In the genomic region with DNA sequence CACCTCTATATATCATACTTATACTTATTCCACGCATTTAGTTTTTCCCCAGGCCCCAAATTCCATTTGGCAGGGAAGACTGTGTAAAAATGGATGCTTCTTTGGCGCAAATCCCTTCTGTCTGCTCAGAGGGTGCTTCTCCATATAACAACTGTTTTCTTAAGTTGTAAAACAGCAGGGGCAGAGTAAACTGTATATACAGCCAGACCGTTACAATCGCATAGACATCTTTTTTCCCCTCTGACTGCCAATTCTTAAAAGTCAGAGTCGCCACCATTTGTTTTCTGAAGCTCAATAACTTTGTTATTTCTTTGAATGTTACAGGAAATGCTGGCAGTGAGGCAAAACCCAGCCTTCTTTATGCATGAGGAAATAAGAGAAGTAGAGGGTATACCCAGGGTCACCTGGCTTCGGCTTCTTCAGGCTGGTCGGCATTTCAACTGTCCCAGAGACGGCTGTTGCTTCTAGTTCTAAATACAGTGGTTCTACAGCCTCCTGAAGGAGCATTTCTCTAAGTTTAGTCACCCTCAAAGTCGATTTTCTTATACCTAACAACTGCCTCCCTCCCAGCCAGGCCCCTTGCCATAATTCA, we compare ENCODE assay signal across 23 cellular contexts.
DNase-seq lines count a peak whose midpoint lies in the region; ATAC-seq and TF ChIP-seq lines count a peak whose summit lies in the region.
"Had no signal": no experiment of that assay in that cellular context is flagged by ENCODE, and none has a peak within 500 bp of the region (broad histone marks: within the 10 kb centered on the region; RNA-seq: fewer than 3 reads in every experiment).

No MANE protein-coding gene starts in this region.

- H3K9me3 Mint-ChIP-seq in T-helper 2 cell treated with Interferon-gamma antibody and Interleukin-4, amounts not matched to agents 5 μg/mL and 100 μg/mL, for 36 hours = no peaks in the 10 kb centered on the region
- H3K9me3 Mint-ChIP-seq in IgD-negative memory B cell (no peaks in the 10 kb centered on the region), endodermal cell (no peaks in the 10 kb centered on the region)
- no peaks in the 10 kb centered on the region for H3K9me3 Mint-ChIP-seq in stimulated activated effector memory CD8-positive, alpha-beta T cell treated with anti-CD3 and anti-CD28 coated beads, Interleukin-12 subunit alpha, Interleukin-12 subunit beta, amount 100 ng/mL, for 72 hours
- H3K9me3 Mint-ChIP-seq: activated CD4-positive, alpha-beta T cell treated with anti-CD3 and anti-CD28 coated beads, Interleukin-2, amount 10 ng/mL, durations not matched to agents 24 days and 14 days; stimulated activated naive CD8-positive, alpha-beta T cell treated with anti-CD3 and anti-CD28 coated beads, Interleukin-15, Interleukin-2, amounts not matched to agents 100 ng/mL and 50 ng/mL, for 24 hours; type B pancreatic cell had no signal

- peak overlapping the region; percentile 41 for H3K27ac Mint-ChIP-seq in T-helper 2 cell treated with Interferon-gamma antibody and Interleukin-4, amounts not matched to agents 5 μg/mL and 100 μg/mL, for 36 hours
- H3K27ac Mint-ChIP-seq in IgD-negative memory B cell (peak overlapping the region; percentile 33 to 63 (median 39)), endodermal cell (no peak overlapping the region)
- peak overlapping the region; percentile 55 for H3K27ac Mint-ChIP-seq in stimulated activated effector memory CD8-positive, alpha-beta T cell treated with anti-CD3 and anti-CD28 coated beads, Interleukin-12 subunit alpha, Interleukin-12 subunit beta, amount 100 ng/mL, for 72 hours
- H3K27ac Mint-ChIP-seq: activated CD4-positive, alpha-beta T cell treated with anti-CD3 and anti-CD28 coated beads, Interleukin-2, amount 10 ng/mL, durations not matched to agents 24 days and 14 days; type B pancreatic cell had no signal

- ATAC-seq in stimulated activated effector memory CD8-positive, alpha-beta T cell treated with anti-CD3 and anti-CD28 coated beads, Interleukin-12 subunit alpha, Interleukin-12 subunit beta, amount 100 ng/mL, for 72 hours = no peak
- ATAC-seq: heart right ventricle, left lung had no signal

- H3K36me3 ChIP-seq in endodermal cell (ENCODE audit: control insufficient read depth, insufficient read depth, low read length) = no peaks in the 10 kb centered on the region

- no peak for DNase-seq in T-helper 2 cell treated with Interferon-gamma antibody and Interleukin-4, amounts not matched to agents 5 μg/mL and 100 μg/mL, for 36 hours (ENCODE audit: low spot score)
- DNase-seq in T-helper 2 cell (no peak), endodermal cell (peak; percentile 16), RKO (ENCODE audit: low spot score) (no peak), SW480 (ENCODE audit: low spot score) (no peak), DMS53 (lab: John Stamatoyannopoulos, UW) (no peak)
- no peak for DNase-seq in stimulated activated effector memory CD8-positive, alpha-beta T cell treated with anti-CD3 and anti-CD28 coated beads, Interleukin-12 subunit alpha, Interleukin-12 subunit beta, amount 100 ng/mL, for 72 hours (ENCODE audit: low spot score in 2 of 2)
- DNase-seq: 8988T; activated CD4-positive, alpha-beta T cell treated with anti-CD3 and anti-CD28 coated beads, Interleukin-2, amount 10 ng/mL, durations not matched to agents 24 days and 14 days; AML-193; amygdala; caudate nucleus; heart right ventricle; KG1; left lung; NCI-H774; PC-9; small intestine; stimulated activated CD4-positive, alpha-beta T cell treated with anti-CD3 and anti-CD28 coated beads, Interleukin-2, amount 100 ng/mL, for 48 hours had no signal

- no peak for TF ChIP-seq CTCF in endodermal cell (conservative IDR thresholded peaks at IDR 0.05)

- H3K27me3 Mint-ChIP-seq in T-helper 2 cell treated with Interferon-gamma antibody and Interleukin-4, amounts not matched to agents 5 μg/mL and 100 μg/mL, for 36 hours (ENCODE audit: low read depth) = no peaks in the 10 kb centered on the region
- H3K27me3 Mint-ChIP-seq in IgD-negative memory B cell (no peaks in the 10 kb centered on the region), endodermal cell (ENCODE audit: insufficient read depth) (peaks cover 7% of the 10 kb centered on the region)
- H3K27me3 Mint-ChIP-seq: activated CD4-positive, alpha-beta T cell treated with anti-CD3 and anti-CD28 coated beads, Interleukin-2, amount 10 ng/mL, durations not matched to agents 24 days and 14 days; stimulated activated naive CD8-positive, alpha-beta T cell treated with anti-CD3 and anti-CD28 coated beads, Interleukin-15, Interleukin-2, amounts not matched to agents 100 ng/mL and 50 ng/mL, for 24 hours had no signal

- H3K4me3 Mint-ChIP-seq in T-helper 2 cell treated with Interferon-gamma antibody and Interleukin-4, amounts not matched to agents 5 μg/mL and 100 μg/mL, for 36 hours = no peak overlapping the region
- H3K4me3 Mint-ChIP-seq in IgD-negative memory B cell (peak overlapping the region in 2 of 4 donors; percentile 80 to 93), endodermal cell (no peak overlapping the region)
- H3K4me3 Mint-ChIP-seq in stimulated activated effector memory CD8-positive, alpha-beta T cell treated with anti-CD3 and anti-CD28 coated beads, Interleukin-12 subunit alpha, Interleukin-12 subunit beta, amount 100 ng/mL, for 72 hours = no peak overlapping the region
- H3K4me3 Mint-ChIP-seq: activated CD4-positive, alpha-beta T cell treated with anti-CD3 and anti-CD28 coated beads, Interleukin-2, amount 10 ng/mL, durations not matched to agents 24 days and 14 days; stimulated activated naive CD8-positive, alpha-beta T cell treated with anti-CD3 and anti-CD28 coated beads, Interleukin-15, Interleukin-2, amounts not matched to agents 100 ng/mL and 50 ng/mL, for 24 hours; type B pancreatic cell had no signal

- H3K9me3 ChIP-seq in endodermal cell (ENCODE audit: control insufficient read depth, low read length) = no peaks in the 10 kb centered on the region
- H3K9me3 ChIP-seq: heart right ventricle, left lung had no signal

- H3K9ac ChIP-seq in endodermal cell (ENCODE audit: extremely low read depth, low read length, poor library complexity, severe bottlenecking) = no peak overlapping the region

- H3K27ac ChIP-seq in endodermal cell (ENCODE audit: low read depth, low read length) = no peak overlapping the region
- H3K27ac ChIP-seq: epithelial cell of prostate, heart right ventricle, left lung, PC-9 had no signal

- H3K27me3 ChIP-seq in endodermal cell (ENCODE audit: control insufficient read depth, insufficient read depth, low read length, poor library complexity, severe bottlenecking) = no peaks in the 10 kb centered on the region
- H3K27me3 ChIP-seq: left lung had no signal

- peaks cover 77% of the 10 kb centered on the region for H3K36me3 Mint-ChIP-seq in T-helper 2 cell treated with Interferon-gamma antibody and Interleukin-4, amounts not matched to agents 5 μg/mL and 100 μg/mL, for 36 hours (ENCODE audit: low read depth)
- peaks cover 10% of the 10 kb centered on the region for H3K36me3 Mint-ChIP-seq in IgD-negative memory B cell
- no peaks in the 10 kb centered on the region for H3K36me3 Mint-ChIP-seq in endodermal cell (ENCODE audit: low read depth)
- peaks cover 100% of the 10 kb centered on the region for H3K36me3 Mint-ChIP-seq in stimulated activated effector memory CD8-positive, alpha-beta T cell treated with anti-CD3 and anti-CD28 coated beads, Interleukin-12 subunit alpha, Interleukin-12 subunit beta, amount 100 ng/mL, for 72 hours
- H3K36me3 Mint-ChIP-seq: type B pancreatic cell had no signal

- peaks cover 38% of the 10 kb centered on the region for H3K4me1 Mint-ChIP-seq in T-helper 2 cell treated with Interferon-gamma antibody and Interleukin-4, amounts not matched to agents 5 μg/mL and 100 μg/mL, for 36 hours (ENCODE audit: low read depth)
- peaks cover 19 to 24% (median 23%) of the 10 kb centered on the region in 3 donors for H3K4me1 Mint-ChIP-seq in IgD-negative memory B cell
- H3K4me1 Mint-ChIP-seq in endodermal cell = peaks cover 5% of the 10 kb centered on the region
- peaks cover 47% of the 10 kb centered on the region for H3K4me1 Mint-ChIP-seq in stimulated activated effector memory CD8-positive, alpha-beta T cell treated with anti-CD3 and anti-CD28 coated beads, Interleukin-12 subunit alpha, Interleukin-12 subunit beta, amount 100 ng/mL, for 72 hours

- WGBS in endodermal cell (ENCODE audit: insufficient coverage in 1 of 2, insufficient read length in 1 of 2), 2 experiments = 81 to 82% methylated on average over 7 to 9 of the region's 9 CpGs

- H3K4me1 ChIP-seq in endodermal cell (ENCODE audit: control insufficient read depth, insufficient read depth, low read length) = no peaks in the 10 kb centered on the region

- H3K4me3 ChIP-seq in endodermal cell (ENCODE audit: low read length) = no peak overlapping the region
- H3K4me3 ChIP-seq: heart right ventricle, left lung, PC-9 had no signal
